ENCODE assay signal across 9 cellular contexts in genomic region chr18:51193621-51194287, GRCh38. TPM values are rescaled to one million over a fixed set of nuclear protein-coding genes. Genes with fewer than 3 reads are reported as not detected.
DNase-seq lines count a peak whose midpoint lies in the region; ATAC-seq and TF ChIP-seq lines count a peak whose summit lies in the region.
"Had no signal": no experiment of that assay in that cellular context is flagged by ENCODE, and none has a peak within 500 bp of the region (broad histone marks: within the 10 kb centered on the region; RNA-seq: fewer than 3 reads in every experiment).

No MANE protein-coding gene starts in this region.

- peaks cover 8% of the 10 kb centered on the region for H3K79me1 ChIP-seq in neuronal stem cell (ENCODE audit: low read depth, low read length)

- no peaks in the 10 kb centered on the region for H3K27me3 Mint-ChIP-seq in activated T-helper 17 cell treated with anti-CD3 and anti-CD28 coated beads, Interleukin-2, amount 50 U/mL, for 72 hours

- no peak overlapping the region for H3K23ac ChIP-seq in neuronal stem cell (ENCODE audit: low read depth, low read length, poor library complexity)

- H3K4me1 Mint-ChIP-seq in activated T-helper 17 cell treated with anti-CD3 and anti-CD28 coated beads, Interleukin-2, amount 50 U/mL, for 72 hours, result peaks cover 34% of the 10 kb centered on the region

- peaks cover 66% of the 10 kb centered on the region for H4K20me1 ChIP-seq in hepatocyte (ENCODE audit: insufficient read depth, poor library complexity, severe bottlenecking)

- H3K4ac ChIP-seq in neuronal stem cell (ENCODE audit: low read length), result no peak overlapping the region

- in situ Hi-C loops in transverse colon (cut with MboI; ENCODE audit: low pct_ligation_motif_present in 1 of 4, low pct_unique_long_range_greater_than_20kb in 1 of 4, low sequenced_read_pairs in 3 of 4), result no loop called here

- no peak overlapping the region for H2BK5ac ChIP-seq in neuronal stem cell (ENCODE audit: low read length)

- H3K4me2 ChIP-seq in hepatocyte (peak overlapping the region; percentile 82), neuronal stem cell (ENCODE audit: insufficient read depth, low read length, poor library complexity, severe bottlenecking) (no peak overlapping the region)

- TF ChIP-seq POLR2A in transverse colon (IDR thresholded peaks at IDR 0.05), result no peak

- H3K79me2 ChIP-seq in hepatocyte, result peaks cover 80% of the 10 kb centered on the region

- H3K27me3 ChIP-seq in heart right ventricle, result no peaks in the 10 kb centered on the region
- no peaks in the 10 kb centered on the region for H3K27me3 ChIP-seq in hepatocyte
- H3K27me3 ChIP-seq in transverse colon, result no peaks in the 10 kb centered on the region
- H3K27me3 ChIP-seq in neuronal stem cell (ENCODE audit: control insufficient read depth in 3 of 3, insufficient read depth in 3 of 3, low read depth in 1 of 3, low read length in 3 of 3), result no peaks in the 10 kb centered on the region

- H3K9me3 Mint-ChIP-seq in activated T-helper 17 cell treated with anti-CD3 and anti-CD28 coated beads, Interleukin-2, amount 50 U/mL, for 72 hours, result no peaks in the 10 kb centered on the region

- no peak overlapping the region for H3K9ac ChIP-seq in neuronal stem cell (ENCODE audit: low read depth, low read length, poor library complexity)

- H3K4me1 ChIP-seq in heart right ventricle (peaks cover 5 to 74% (median 61%) of the 10 kb centered on the region in 9 donors), hepatocyte (ENCODE audit: insufficient read depth) (peaks cover 41% of the 10 kb centered on the region), transverse colon (peaks cover 23 to 65% (median 42%) of the 10 kb centered on the region in 4 donors), neuronal stem cell (ENCODE audit: control insufficient read depth in 2 of 2, insufficient read depth in 1 of 2, low read depth in 1 of 2, low read length in 2 of 2) (peaks cover 3 to 14% of the 10 kb centered on the region in 2 donors)

- no peak for TF ChIP-seq EP300 in transverse colon (IDR thresholded peaks at IDR 0.05; ENCODE audit: low read depth)

- no peak overlapping the region for H3K14ac ChIP-seq in neuronal stem cell (ENCODE audit: low read length)

- H3K4me3 ChIP-seq in heart right ventricle (peak overlapping the region in 5 of 10 donors; percentile 12 to 96 (median 83)), hepatocyte (peak overlapping the region; percentile 71), transverse colon (peak overlapping the region in 1 of 4 donors; percentile 99), neuronal stem cell (ENCODE audit: low read length in 2 of 2) (no peak overlapping the region)

- ATAC-seq in heart right ventricle (no peak), GM21423 (IDR thresholded peaks at IDR 0.05; ENCODE audit: unreplicated experiment) (no peak)
- ATAC-seq in activated T-helper 17 cell treated with anti-CD3 and anti-CD28 coated beads, Interleukin-2, amount 50 U/mL, for 72 hours (replicated peaks), result no peak

- H3K9me3 ChIP-seq in heart right ventricle (peaks cover 0 to 5% (median 0%) of the 10 kb centered on the region in 11 donors), hepatocyte (ENCODE audit: low read depth) (no peaks in the 10 kb centered on the region), transverse colon (no peaks in the 10 kb centered on the region), neuronal stem cell (replicated peaks in 1 of 2; ENCODE audit: control insufficient read depth in 2 of 2, insufficient read depth in 1 of 2, low read depth in 1 of 2, low read length in 2 of 2) (peaks cover 0 to 6% of the 10 kb centered on the region in 2 donors)

- TF ChIP-seq CTCF in heart right ventricle (IDR thresholded peaks at IDR 0.05) (no peak), hepatocyte (IDR thresholded peaks at IDR 0.05; ENCODE audit: poor library complexity) (no peak), transverse colon (IDR thresholded peaks at IDR 0.05) (no peak)

- DNase-seq in heart right ventricle (no peak), cardiac septum (ENCODE audit: low spot score) (no peak), hepatocyte (ENCODE audit: low spot score) (no peak), transverse colon (no peak), neuronal stem cell (ENCODE audit: low spot score) (no peak), NK-92 (lab: John Stamatoyannopoulos, UW; ENCODE audit: unreplicated experiment) (no peak)
- DNase-seq: anterior cingulate cortex had no signal

- peak overlapping the region in 7 of 10 donors; percentile 45 to 99 (median 96) for H3K27ac ChIP-seq in heart right ventricle
- peak overlapping the region; percentile 96 for H3K27ac ChIP-seq in hepatocyte
- peak overlapping the region; percentile 98 to 99 (median 99) for H3K27ac ChIP-seq in transverse colon
- H3K27ac ChIP-seq in neuronal stem cell (replicated peaks; ENCODE audit: low read length), result no peak overlapping the region

- H2AFZ ChIP-seq in hepatocyte, result no peak overlapping the region
- no peak overlapping the region for H2AFZ ChIP-seq in neuronal stem cell (ENCODE audit: low read length)

- H4K91ac ChIP-seq in neuronal stem cell (ENCODE audit: low read depth, low read length, poor library complexity), result no peak overlapping the region

- no peak overlapping the region for H2BK15ac ChIP-seq in neuronal stem cell (ENCODE audit: low read length)

- H3K4me3 Mint-ChIP-seq in activated T-helper 17 cell treated with anti-CD3 and anti-CD28 coated beads, Interleukin-2, amount 50 U/mL, for 72 hours, result peak overlapping the region; percentile 87

- no peak overlapping the region for H2BK12ac ChIP-seq in neuronal stem cell (ENCODE audit: low read length)

- WGBS in heart right ventricle, 2 donors, result 11 to 18% methylated on average over 5 of the region's 5 CpGs
- WGBS in hepatocyte (ENCODE audit: low lambda C conversion rate, missing lambda C conversion rate), result 20% methylated on average over 5 of the region's 5 CpGs
- WGBS in transverse colon (ENCODE audit: low coverage in 1 of 2), 2 donors, result 11 to 21% methylated on average over 5 of the region's 5 CpGs
- no CpG with 5 or more reads among the region's 5 CpGs for WGBS in neuronal stem cell (ENCODE audit: extremely low coverage in 2 of 2, insufficient read length in 2 of 2, insufficient replicate concordance in 1 of 2), 2 donors

- no peak overlapping the region for H4K8ac ChIP-seq in neuronal stem cell (ENCODE audit: low read depth, low read length)

- no peaks in the 10 kb centered on the region for H3K9me2 ChIP-seq in hepatocyte (replicated peaks; ENCODE audit: insufficient read depth)

- no peaks in the 10 kb centered on the region for H3K36me3 ChIP-seq in heart right ventricle
- no peaks in the 10 kb centered on the region for H3K36me3 ChIP-seq in hepatocyte (replicated peaks; ENCODE audit: insufficient read depth, low read depth)
- no peaks in the 10 kb centered on the region for H3K36me3 ChIP-seq in transverse colon
- H3K36me3 ChIP-seq in neuronal stem cell (replicated peaks in 1 of 2; ENCODE audit: control insufficient read depth in 2 of 2, insufficient read depth in 2 of 2, low read length in 2 of 2), result peaks cover 0 to 58% of the 10 kb centered on the region in 2 donors

- intact Hi-C loops in heart right ventricle (cut with DNase I) (loop anchor here in 4 of 10 donors (10.0 kb wide), 4 partner anchors 59 to 229 kb away; partner anchors contain the start of genes SMAD4 (in 2 of the 4) and ELAC1 (in 1 of the 4)), cardiac septum (cut with DNase I) (no loop called here), transverse colon (cut with DNase I; ENCODE audit: low total_unique reads) (no loop called here)

- no peak overlapping the region for H2AK5ac ChIP-seq in neuronal stem cell (ENCODE audit: low read depth, low read length)

- peaks cover 54% of the 10 kb centered on the region for H3K36me3 Mint-ChIP-seq in activated T-helper 17 cell treated with anti-CD3 and anti-CD28 coated beads, Interleukin-2, amount 50 U/mL, for 72 hours (ENCODE audit: low read depth)

- H3K18ac ChIP-seq in neuronal stem cell (ENCODE audit: low read length), result no peak overlapping the region

- peak overlapping the region; percentile 81 for H3K27ac Mint-ChIP-seq in activated T-helper 17 cell treated with anti-CD3 and anti-CD28 coated beads, Interleukin-2, amount 50 U/mL, for 72 hours

- H2BK120ac ChIP-seq in neuronal stem cell (ENCODE audit: low read depth, low read length), result no peak overlapping the region

RNA-seq across cellular contexts. Expression of gene MEX3C, which starts 3.7 kb away (rescaled TPM):
- total RNA-seq in heart right ventricle, result 10 to 100 TPM; 17.2 to 24.2 (median 20.1) TPM
- 1 to 10 TPM; 6.8 to 7.2 TPM for polyA plus RNA-seq in heart right ventricle
- 21.6 TPM for total RNA-seq in cardiac septum
- total RNA-seq in activated T-helper 17 cell treated with anti-CD3 and anti-CD28 coated beads, Interleukin-2, amount 50 U/mL, for 72 hours, result 10 to 100 TPM; 46.0 to 46.9 TPM
- total RNA-seq in hepatocyte, result 59.4 and 67.3 TPM in 2 replicates
- 18.9 and 21.0 TPM in 2 replicates for polyA plus RNA-seq in hepatocyte
- 10 to 100 TPM; 11.3 to 27.8 (median 24.2) TPM for total RNA-seq in transverse colon
- polyA plus RNA-seq in neuronal stem cell (2013, experiment 1 of 2), result 54.9 TPM
- 55.6 TPM for polyA plus RNA-seq in neuronal stem cell (2013, experiment 2 of 2)
